In the genomic region with DNA sequence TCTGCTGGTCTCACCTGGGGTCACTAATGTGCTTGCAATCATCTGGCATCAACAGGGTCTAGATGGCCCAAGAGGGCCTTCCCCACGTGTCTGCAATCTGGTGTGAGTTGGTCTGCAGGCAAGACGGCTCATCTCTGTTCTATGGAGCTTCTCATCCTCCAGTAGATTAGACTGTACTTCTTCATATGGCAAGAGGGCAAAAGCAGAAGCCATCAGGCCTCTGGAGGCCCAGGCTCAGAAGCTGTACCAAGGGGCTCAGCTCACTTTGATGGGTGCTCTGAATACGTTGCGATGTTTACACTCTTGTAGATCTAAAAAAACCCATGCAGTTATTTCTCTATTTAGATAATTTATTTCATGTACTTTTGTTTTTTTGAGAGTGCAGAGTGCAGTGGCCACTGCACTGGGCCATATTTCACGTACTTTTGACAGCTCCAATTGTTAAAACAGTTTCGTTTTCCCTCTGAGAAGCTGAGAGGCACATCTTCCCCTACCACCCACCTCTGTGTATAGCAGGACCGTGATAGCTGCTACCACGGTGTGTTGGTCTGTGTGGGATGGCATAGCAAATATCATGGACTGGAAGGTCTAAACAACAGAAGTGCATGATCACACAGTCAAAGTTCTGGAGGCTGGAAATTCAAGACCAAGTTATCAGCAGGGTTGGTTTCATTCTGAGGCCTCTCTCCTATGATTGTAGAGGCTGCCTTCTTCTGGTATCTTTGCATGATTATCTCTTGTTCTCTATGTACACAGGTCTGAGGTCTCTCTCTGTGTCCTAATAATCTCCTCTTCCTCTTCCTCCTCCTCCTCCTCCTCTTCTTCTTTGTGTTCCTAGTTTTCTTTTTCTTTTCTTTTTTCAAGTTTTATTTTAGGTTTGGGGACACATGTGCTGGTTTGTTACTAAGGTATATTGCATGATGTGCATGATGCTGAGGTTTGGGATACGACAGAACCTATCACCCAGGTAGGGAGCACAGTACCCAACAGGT, we compare ENCODE assay signal across 1 cellular context.
TF ChIP-seq lines count a peak whose summit lies in the region.

No MANE protein-coding gene starts in this region.

TF ChIP-seq in K562, 482 proteins besides CTCF, POLR2A, EP300 and RAD21 (continues in another document):
- TF ChIP-seq DNMT1 (IDR thresholded peaks at IDR 0.05) = 0 out of 2 replicates have a peak, but pooled peaks have one; percentile 66
- TF ChIP-seq L3MBTL2 (IDR thresholded peaks at IDR 0.05) = peak; percentile 20; the same call in 1 of the 2 replicates
- no peak for TF ChIP-seq HNRNPUL1 (IDR thresholded peaks at IDR 0.05; ENCODE audit: low read length)
- TF ChIP-seq NR2C2 (CRISPR knock-in tag; IDR thresholded peaks at IDR 0.05) = no peak
- TF ChIP-seq NR2C2 (tag; IDR thresholded peaks at IDR 0.05) = peak; percentile 19; the same call in 1 of the 2 replicates
- TF ChIP-seq MYC (IDR thresholded peaks at IDR 0.05; ENCODE audit: low read depth, low read length) = no peak
- no peak for TF ChIP-seq MYC (CRISPR knock-in tag; IDR thresholded peaks at IDR 0.05; ENCODE audit: borderline replicate concordance, low read depth)
- TF ChIP-seq, protein P1, sequence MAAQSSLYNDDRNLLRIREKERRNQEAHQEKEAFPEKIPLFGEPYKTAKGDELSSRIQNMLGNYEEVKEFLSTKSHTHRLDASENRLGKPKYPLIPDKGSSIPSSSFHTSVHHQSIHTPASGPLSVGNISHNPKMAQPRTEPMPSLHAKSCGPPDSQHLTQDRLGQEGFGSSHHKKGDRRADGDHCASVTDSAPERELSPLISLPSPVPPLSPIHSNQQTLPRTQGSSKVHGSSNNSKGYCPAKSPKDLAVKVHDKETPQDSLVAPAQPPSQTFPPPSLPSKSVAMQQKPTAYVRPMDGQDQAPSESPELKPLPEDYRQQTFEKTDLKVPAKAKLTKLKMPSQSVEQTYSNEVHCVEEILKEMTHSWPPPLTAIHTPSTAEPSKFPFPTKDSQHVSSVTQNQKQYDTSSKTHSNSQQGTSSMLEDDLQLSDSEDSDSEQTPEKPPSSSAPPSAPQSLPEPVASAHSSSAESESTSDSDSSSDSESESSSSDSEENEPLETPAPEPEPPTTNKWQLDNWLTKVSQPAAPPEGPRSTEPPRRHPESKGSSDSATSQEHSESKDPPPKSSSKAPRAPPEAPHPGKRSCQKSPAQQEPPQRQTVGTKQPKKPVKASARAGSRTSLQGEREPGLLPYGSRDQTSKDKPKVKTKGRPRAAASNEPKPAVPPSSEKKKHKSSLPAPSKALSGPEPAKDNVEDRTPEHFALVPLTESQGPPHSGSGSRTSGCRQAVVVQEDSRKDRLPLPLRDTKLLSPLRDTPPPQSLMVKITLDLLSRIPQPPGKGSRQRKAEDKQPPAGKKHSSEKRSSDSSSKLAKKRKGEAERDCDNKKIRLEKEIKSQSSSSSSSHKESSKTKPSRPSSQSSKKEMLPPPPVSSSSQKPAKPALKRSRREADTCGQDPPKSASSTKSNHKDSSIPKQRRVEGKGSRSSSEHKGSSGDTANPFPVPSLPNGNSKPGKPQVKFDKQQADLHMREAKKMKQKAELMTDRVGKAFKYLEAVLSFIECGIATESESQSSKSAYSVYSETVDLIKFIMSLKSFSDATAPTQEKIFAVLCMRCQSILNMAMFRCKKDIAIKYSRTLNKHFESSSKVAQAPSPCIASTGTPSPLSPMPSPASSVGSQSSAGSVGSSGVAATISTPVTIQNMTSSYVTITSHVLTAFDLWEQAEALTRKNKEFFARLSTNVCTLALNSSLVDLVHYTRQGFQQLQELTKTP (IDR thresholded peaks at IDR 0.05; ENCODE audit: low read depth in 1 of 2, partially characterized antibody in 2 of 2) = peak in 1 of 2 experiments; percentile 19
- TF ChIP-seq, protein P2, sequence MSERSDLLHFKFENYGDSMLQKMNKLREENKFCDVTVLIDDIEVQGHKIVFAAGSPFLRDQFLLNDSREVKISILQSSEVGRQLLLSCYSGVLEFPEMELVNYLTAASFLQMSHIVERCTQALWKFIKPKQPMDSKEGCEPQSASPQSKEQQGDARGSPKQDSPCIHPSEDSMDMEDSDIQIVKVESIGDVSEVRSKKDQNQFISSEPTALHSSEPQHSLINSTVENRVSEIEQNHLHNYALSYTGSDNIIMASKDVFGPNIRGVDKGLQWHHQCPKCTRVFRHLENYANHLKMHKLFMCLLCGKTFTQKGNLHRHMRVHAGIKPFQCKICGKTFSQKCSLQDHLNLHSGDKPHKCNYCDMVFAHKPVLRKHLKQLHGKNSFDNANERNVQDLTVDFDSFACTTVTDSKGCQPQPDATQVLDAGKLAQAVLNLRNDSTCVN (CRISPR knock-in tag; IDR thresholded peaks at IDR 0.05) = no peak
- TF ChIP-seq SRSF9 (IDR thresholded peaks at IDR 0.05; ENCODE audit: borderline replicate concordance, low read depth, low read length) = no peak
- peak; percentile 40 to 43; a peak in 2 of 4 replicates for TF ChIP-seq HDAC1 (IDR thresholded peaks at IDR 0.05)
- TF ChIP-seq, protein P3, sequence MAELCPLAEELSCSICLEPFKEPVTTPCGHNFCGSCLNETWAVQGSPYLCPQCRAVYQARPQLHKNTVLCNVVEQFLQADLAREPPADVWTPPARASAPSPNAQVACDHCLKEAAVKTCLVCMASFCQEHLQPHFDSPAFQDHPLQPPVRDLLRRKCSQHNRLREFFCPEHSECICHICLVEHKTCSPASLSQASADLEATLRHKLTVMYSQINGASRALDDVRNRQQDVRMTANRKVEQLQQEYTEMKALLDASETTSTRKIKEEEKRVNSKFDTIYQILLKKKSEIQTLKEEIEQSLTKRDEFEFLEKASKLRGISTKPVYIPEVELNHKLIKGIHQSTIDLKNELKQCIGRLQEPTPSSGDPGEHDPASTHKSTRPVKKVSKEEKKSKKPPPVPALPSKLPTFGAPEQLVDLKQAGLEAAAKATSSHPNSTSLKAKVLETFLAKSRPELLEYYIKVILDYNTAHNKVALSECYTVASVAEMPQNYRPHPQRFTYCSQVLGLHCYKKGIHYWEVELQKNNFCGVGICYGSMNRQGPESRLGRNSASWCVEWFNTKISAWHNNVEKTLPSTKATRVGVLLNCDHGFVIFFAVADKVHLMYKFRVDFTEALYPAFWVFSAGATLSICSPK (IDR thresholded peaks at IDR 0.05; ENCODE audit: borderline replicate concordance) = 0 out of 2 replicates have a peak, but pooled peaks have one; percentile 59
- peak; percentile 96 for TF ChIP-seq MEIS2 (IDR thresholded peaks at IDR 0.05; ENCODE audit: partially characterized antibody)
- TF ChIP-seq LCOR (CRISPR knock-in tag; IDR thresholded peaks at IDR 0.05) = no peak
- no peak for TF ChIP-seq CBX3 (IDR thresholded peaks at IDR 0.05; ENCODE audit: borderline replicate concordance in 1 of 2, low read length in 2 of 2)
- peak; percentile 51; the same call in 1 of the 2 replicates for TF ChIP-seq SMARCA4 (IDR thresholded peaks at IDR 0.05)
- TF ChIP-seq MTA1 (IDR thresholded peaks at IDR 0.05; ENCODE audit: borderline replicate concordance) = peak; percentile 48; the same call in 1 of the 2 replicates
- TF ChIP-seq RAD51 (IDR thresholded peaks at IDR 0.05; ENCODE audit: borderline replicate concordance, low read depth) = no peak
- TF ChIP-seq CC2D1A (IDR thresholded peaks at IDR 0.05) = 0 out of 2 replicates have a peak, but pooled peaks have one; percentile 28
- TF ChIP-seq FOXK2 (conservative IDR thresholded peaks at IDR 0.05 in 1 of 2, IDR thresholded peaks at IDR 0.05 in 1 of 2; ENCODE audit: low read depth in 2 of 2) = peak in 1 of 2 experiments; percentile 55; a peak in 2 of 4 replicates
- TF ChIP-seq CTBP1 (IDR thresholded peaks at IDR 0.05; ENCODE audit: borderline replicate concordance) = peak; percentile 36; the same call in 1 of the 2 replicates
- TF ChIP-seq SOX6 (IDR thresholded peaks at IDR 0.05) = peak; percentile 36; the same call in 1 of the 2 replicates
- TF ChIP-seq SPI1 (IDR thresholded peaks at IDR 0.05; ENCODE audit: borderline replicate concordance, low read depth, low read length) = 0 out of 2 replicates have a peak, but pooled peaks have one; percentile 13
- TF ChIP-seq, protein P4, sequence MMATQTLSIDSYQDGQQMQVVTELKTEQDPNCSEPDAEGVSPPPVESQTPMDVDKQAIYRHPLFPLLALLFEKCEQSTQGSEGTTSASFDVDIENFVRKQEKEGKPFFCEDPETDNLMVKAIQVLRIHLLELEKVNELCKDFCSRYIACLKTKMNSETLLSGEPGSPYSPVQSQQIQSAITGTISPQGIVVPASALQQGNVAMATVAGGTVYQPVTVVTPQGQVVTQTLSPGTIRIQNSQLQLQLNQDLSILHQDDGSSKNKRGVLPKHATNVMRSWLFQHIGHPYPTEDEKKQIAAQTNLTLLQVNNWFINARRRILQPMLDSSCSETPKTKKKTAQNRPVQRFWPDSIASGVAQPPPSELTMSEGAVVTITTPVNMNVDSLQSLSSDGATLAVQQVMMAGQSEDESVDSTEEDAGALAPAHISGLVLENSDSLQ (IDR thresholded peaks at IDR 0.05) = peak; percentile 93
- TF ChIP-seq KHSRP (IDR thresholded peaks at IDR 0.05) = no peak
- TF ChIP-seq, protein P5, sequence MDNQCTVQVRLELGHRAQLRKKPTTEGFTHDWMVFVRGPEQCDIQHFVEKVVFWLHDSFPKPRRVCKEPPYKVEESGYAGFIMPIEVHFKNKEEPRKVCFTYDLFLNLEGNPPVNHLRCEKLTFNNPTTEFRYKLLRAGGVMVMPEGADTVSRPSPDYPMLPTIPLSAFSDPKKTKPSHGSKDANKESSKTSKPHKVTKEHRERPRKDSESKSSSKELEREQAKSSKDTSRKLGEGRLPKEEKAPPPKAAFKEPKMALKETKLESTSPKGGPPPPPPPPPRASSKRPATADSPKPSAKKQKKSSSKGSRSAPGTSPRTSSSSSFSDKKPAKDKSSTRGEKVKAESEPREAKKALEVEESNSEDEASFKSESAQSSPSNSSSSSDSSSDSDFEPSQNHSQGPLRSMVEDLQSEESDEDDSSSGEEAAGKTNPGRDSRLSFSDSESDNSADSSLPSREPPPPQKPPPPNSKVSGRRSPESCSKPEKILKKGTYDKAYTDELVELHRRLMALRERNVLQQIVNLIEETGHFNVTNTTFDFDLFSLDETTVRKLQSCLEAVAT (IDR thresholded peaks at IDR 0.05) = 0 out of 4 replicates have a peak, but pooled peaks of 1 of the 2 experiments have one; percentile 21
- 0 out of 2 replicates have a peak, but pooled peaks have one; percentile 36 for TF ChIP-seq SMARCC2 (IDR thresholded peaks at IDR 0.05; ENCODE audit: low read depth)
- TF ChIP-seq ZEB2 (IDR thresholded peaks at IDR 0.05) = 0 out of 2 replicates have a peak, but pooled peaks have one; percentile 44
- TF ChIP-seq, protein P6, sequence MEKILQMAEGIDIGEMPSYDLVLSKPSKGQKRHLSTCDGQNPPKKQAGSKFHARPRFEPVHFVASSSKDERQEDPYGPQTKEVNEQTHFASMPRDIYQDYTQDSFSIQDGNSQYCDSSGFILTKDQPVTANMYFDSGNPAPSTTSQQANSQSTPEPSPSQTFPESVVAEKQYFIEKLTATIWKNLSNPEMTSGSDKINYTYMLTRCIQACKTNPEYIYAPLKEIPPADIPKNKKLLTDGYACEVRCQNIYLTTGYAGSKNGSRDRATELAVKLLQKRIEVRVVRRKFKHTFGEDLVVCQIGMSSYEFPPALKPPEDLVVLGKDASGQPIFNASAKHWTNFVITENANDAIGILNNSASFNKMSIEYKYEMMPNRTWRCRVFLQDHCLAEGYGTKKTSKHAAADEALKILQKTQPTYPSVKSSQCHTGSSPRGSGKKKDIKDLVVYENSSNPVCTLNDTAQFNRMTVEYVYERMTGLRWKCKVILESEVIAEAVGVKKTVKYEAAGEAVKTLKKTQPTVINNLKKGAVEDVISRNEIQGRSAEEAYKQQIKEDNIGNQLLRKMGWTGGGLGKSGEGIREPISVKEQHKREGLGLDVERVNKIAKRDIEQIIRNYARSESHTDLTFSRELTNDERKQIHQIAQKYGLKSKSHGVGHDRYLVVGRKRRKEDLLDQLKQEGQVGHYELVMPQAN (IDR thresholded peaks at IDR 0.05; ENCODE audit: borderline replicate concordance) = 0 out of 2 replicates have a peak, but pooled peaks have one; percentile 29
- peak; percentile 54 for TF ChIP-seq ARID1B (IDR thresholded peaks at IDR 0.05)
- no peak for TF ChIP-seq KLF6 (CRISPR knock-in tag; IDR thresholded peaks at IDR 0.05; ENCODE audit: borderline replicate concordance)
- TF ChIP-seq JUND (IDR thresholded peaks at IDR 0.05; ENCODE audit: borderline replicate concordance, low read depth, low read length) = no peak
- TF ChIP-seq JUND (tag; IDR thresholded peaks at IDR 0.05; ENCODE audit: borderline replicate concordance, low read depth, low read length) = peak; percentile 43; the same call in 2 of the 3 replicates
- no peak for TF ChIP-seq ETS2 (tag; IDR thresholded peaks at IDR 0.05; ENCODE audit: borderline replicate concordance, poor library complexity, severe bottlenecking)
- no peak for TF ChIP-seq BCL6 (CRISPR knock-in tag; IDR thresholded peaks at IDR 0.05)
- TF ChIP-seq, protein P7, sequence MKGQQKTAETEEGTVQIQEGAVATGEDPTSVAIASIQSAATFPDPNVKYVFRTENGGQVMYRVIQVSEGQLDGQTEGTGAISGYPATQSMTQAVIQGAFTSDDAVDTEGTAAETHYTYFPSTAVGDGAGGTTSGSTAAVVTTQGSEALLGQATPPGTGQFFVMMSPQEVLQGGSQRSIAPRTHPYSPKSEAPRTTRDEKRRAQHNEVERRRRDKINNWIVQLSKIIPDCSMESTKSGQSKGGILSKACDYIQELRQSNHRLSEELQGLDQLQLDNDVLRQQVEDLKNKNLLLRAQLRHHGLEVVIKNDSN (CRISPR knock-in tag; IDR thresholded peaks at IDR 0.05) = no peak
- TF ChIP-seq ARHGAP35 (IDR thresholded peaks at IDR 0.05; ENCODE audit: partially characterized antibody) = peak; percentile 36
- TF ChIP-seq, protein P8, sequence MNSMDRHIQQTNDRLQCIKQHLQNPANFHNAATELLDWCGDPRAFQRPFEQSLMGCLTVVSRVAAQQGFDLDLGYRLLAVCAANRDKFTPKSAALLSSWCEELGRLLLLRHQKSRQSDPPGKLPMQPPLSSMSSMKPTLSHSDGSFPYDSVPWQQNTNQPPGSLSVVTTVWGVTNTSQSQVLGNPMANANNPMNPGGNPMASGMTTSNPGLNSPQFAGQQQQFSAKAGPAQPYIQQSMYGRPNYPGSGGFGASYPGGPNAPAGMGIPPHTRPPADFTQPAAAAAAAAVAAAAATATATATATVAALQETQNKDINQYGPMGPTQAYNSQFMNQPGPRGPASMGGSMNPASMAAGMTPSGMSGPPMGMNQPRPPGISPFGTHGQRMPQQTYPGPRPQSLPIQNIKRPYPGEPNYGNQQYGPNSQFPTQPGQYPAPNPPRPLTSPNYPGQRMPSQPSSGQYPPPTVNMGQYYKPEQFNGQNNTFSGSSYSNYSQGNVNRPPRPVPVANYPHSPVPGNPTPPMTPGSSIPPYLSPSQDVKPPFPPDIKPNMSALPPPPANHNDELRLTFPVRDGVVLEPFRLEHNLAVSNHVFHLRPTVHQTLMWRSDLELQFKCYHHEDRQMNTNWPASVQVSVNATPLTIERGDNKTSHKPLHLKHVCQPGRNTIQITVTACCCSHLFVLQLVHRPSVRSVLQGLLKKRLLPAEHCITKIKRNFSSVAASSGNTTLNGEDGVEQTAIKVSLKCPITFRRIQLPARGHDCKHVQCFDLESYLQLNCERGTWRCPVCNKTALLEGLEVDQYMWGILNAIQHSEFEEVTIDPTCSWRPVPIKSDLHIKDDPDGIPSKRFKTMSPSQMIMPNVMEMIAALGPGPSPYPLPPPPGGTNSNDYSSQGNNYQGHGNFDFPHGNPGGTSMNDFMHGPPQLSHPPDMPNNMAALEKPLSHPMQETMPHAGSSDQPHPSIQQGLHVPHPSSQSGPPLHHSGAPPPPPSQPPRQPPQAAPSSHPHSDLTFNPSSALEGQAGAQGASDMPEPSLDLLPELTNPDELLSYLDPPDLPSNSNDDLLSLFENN (IDR thresholded peaks at IDR 0.05; ENCODE audit: low read depth in 2 of 2, low read length in 2 of 2) = no peak
